ENCODE assay signal across 17 cellular contexts in genomic region chr17:39852239-39852638, GRCh38. TPM values are rescaled to one million over a fixed set of nuclear protein-coding genes. Genes with fewer than 3 reads are reported as not detected.
DNase-seq lines count a peak whose midpoint lies in the region; ATAC-seq and TF ChIP-seq lines count a peak whose summit lies in the region.
"Had no signal": no experiment of that assay in that cellular context is flagged by ENCODE, and none has a peak within 500 bp of the region (broad histone marks: within the 10 kb centered on the region; RNA-seq: fewer than 3 reads in every experiment).

No MANE protein-coding gene starts in this region.

- no peak overlapping the region for H3K4me2 ChIP-seq in MM.1S (ENCODE audit: low read depth, low read length)

- peak overlapping the region; percentile 18; the same call in 1 of the 2 replicates for H3K27ac ChIP-seq in MM.1S (ENCODE audit: low read length)
- H3K27ac ChIP-seq: HL-60 had no signal

- no peaks in the 10 kb centered on the region for H3K9me3 Mint-ChIP-seq in activated T-cell treated with anti-CD3 and anti-CD28 coated beads, Interleukin-2, amount 50 U/mL, for 24 hours
- no peaks in the 10 kb centered on the region for H3K9me3 Mint-ChIP-seq in activated T-helper 2 cell treated with anti-CD3 and anti-CD28 coated beads, Interferon-gamma antibody, Interleukin-2, Interleukin-4, amounts not matched to agents 10 μg/mL and 5 μg/mL and 100 μg/mL, durations not matched to agents 14 hours and 24 hours and 36 hours
- H3K9me3 Mint-ChIP-seq in stimulated activated memory B cell treated with anti-CD40 and anti-IgM and Interleukin-4, amounts not matched to agents 10 μg/mL and 1 μg/mL and 100 μg/mL, for 72 hours = no peaks in the 10 kb centered on the region

- H3K4me1 ChIP-seq in MM.1S (ENCODE audit: low read length) = peaks cover 39% of the 10 kb centered on the region

- peaks cover 60% of the 10 kb centered on the region for H3K4me1 Mint-ChIP-seq in activated T-cell treated with anti-CD3 and anti-CD28 coated beads, Interleukin-2, amount 50 U/mL, for 24 hours (ENCODE audit: low read depth)
- peaks cover 37% of the 10 kb centered on the region for H3K4me1 Mint-ChIP-seq in activated T-helper 2 cell treated with anti-CD3 and anti-CD28 coated beads, Interferon-gamma antibody, Interleukin-2, Interleukin-4, amounts not matched to agents 10 μg/mL and 5 μg/mL and 100 μg/mL, durations not matched to agents 14 hours and 24 hours and 36 hours (ENCODE audit: low read depth)
- peaks cover 73% of the 10 kb centered on the region for H3K4me1 Mint-ChIP-seq in stimulated activated memory B cell treated with anti-CD40 and anti-IgM and Interleukin-4, amounts not matched to agents 10 μg/mL and 1 μg/mL and 100 μg/mL, for 72 hours

- intact Hi-C loops in activated T-helper 2 cell treated with anti-CD3 and anti-CD28 coated beads, Interferon-gamma antibody, Interleukin-2, Interleukin-4, amounts not matched to agents 10 μg/mL and 5 μg/mL and 100 μg/mL, durations not matched to agents 14 hours and 24 hours and 36 hours (cut with micrococcal nuclease) = no loop called here

- H3K27me3 Mint-ChIP-seq in activated T-cell treated with anti-CD3 and anti-CD28 coated beads, Interleukin-2, amount 50 U/mL, for 24 hours = no peaks in the 10 kb centered on the region
- H3K27me3 Mint-ChIP-seq in activated T-helper 2 cell treated with anti-CD3 and anti-CD28 coated beads, Interferon-gamma antibody, Interleukin-2, Interleukin-4, amounts not matched to agents 10 μg/mL and 5 μg/mL and 100 μg/mL, durations not matched to agents 14 hours and 24 hours and 36 hours (ENCODE audit: low read depth) = no peaks in the 10 kb centered on the region
- H3K27me3 Mint-ChIP-seq in stimulated activated memory B cell treated with anti-CD40 and anti-IgM and Interleukin-4, amounts not matched to agents 10 μg/mL and 1 μg/mL and 100 μg/mL, for 72 hours = no peaks in the 10 kb centered on the region

- 0 out of 2 replicates have a peak, but pooled peaks cover 11% of the 10 kb centered on the region for H4K20me1 ChIP-seq in MM.1S (ENCODE audit: insufficient read depth, low read length)

- no peaks in the 10 kb centered on the region for H3K27me3 ChIP-seq in MM.1S (replicated peaks; ENCODE audit: insufficient read depth, low read length)

- peaks cover 88% of the 10 kb centered on the region for H3K79me2 ChIP-seq in MM.1S (ENCODE audit: low read length)

- no peak overlapping the region for H3K4me3 ChIP-seq in MM.1S (ENCODE audit: low read length)

- H3F3A ChIP-seq in MM.1S (ENCODE audit: insufficient read depth, low read length) = peaks cover 29% of the 10 kb centered on the region

- H3K9me3 ChIP-seq in MM.1S (replicated peaks; ENCODE audit: insufficient read depth, low read length) = no peaks in the 10 kb centered on the region

- peaks cover 5% of the 10 kb centered on the region; the same call in 1 of the 2 replicates for H3K36me3 ChIP-seq in MM.1S (replicated peaks; ENCODE audit: insufficient read depth, low read length)

- no peak for TF ChIP-seq CTCF in MM.1S (IDR thresholded peaks at IDR 0.05; ENCODE audit: low read length)

- peak; percentile 54 for ATAC-seq in stimulated activated memory B cell treated with anti-CD40 and anti-IgM and Interleukin-4, amounts not matched to agents 10 μg/mL and 1 μg/mL and 100 μg/mL, for 72 hours
- ATAC-seq in GM19328 (IDR thresholded peaks at IDR 0.05; ENCODE audit: unreplicated experiment) = no peak
- ATAC-seq in GM18907 (IDR thresholded peaks at IDR 0.05; ENCODE audit: unreplicated experiment) = no peak

- no peaks in the 10 kb centered on the region for H3K9me2 ChIP-seq in MM.1S (replicated peaks; ENCODE audit: insufficient read depth, low read length)

- H3K27ac Mint-ChIP-seq in activated T-cell treated with anti-CD3 and anti-CD28 coated beads, Interleukin-2, amount 50 U/mL, for 24 hours = peak overlapping the region; percentile 81
- H3K27ac Mint-ChIP-seq in activated T-helper 2 cell treated with anti-CD3 and anti-CD28 coated beads, Interferon-gamma antibody, Interleukin-2, Interleukin-4, amounts not matched to agents 10 μg/mL and 5 μg/mL and 100 μg/mL, durations not matched to agents 14 hours and 24 hours and 36 hours = peak overlapping the region; percentile 53
- H3K27ac Mint-ChIP-seq in stimulated activated memory B cell treated with anti-CD40 and anti-IgM and Interleukin-4, amounts not matched to agents 10 μg/mL and 1 μg/mL and 100 μg/mL, for 72 hours = peak overlapping the region; percentile 66

- no peak for DNase-seq in activated T-cell treated with anti-CD3 and anti-CD28 coated beads, Interleukin-2, amount 50 U/mL, for 24 hours
- DNase-seq in activated T-cell treated with anti-CD3 and anti-CD28 coated beads, Interleukin-2, amount 50 U/mL, for 1 hour = no peak
- no peak for DNase-seq in MM.1S
- DNase-seq in activated T-helper 2 cell treated with anti-CD3 and anti-CD28 coated beads, Interferon-gamma antibody, Interleukin-2, Interleukin-4, amounts not matched to agents 10 μg/mL and 5 μg/mL and 100 μg/mL, durations not matched to agents 14 hours and 24 hours and 36 hours (ENCODE audit: low spot score) = no peak
- DNase-seq in NCI-H1105 treated with DMSO at 0.1 percent for 48 hours (lab: John Stamatoyannopoulos, UW) = no peak
- DNase-seq: activated CD8-positive, alpha-beta memory T cell treated with anti-CD3 and anti-CD28 coated beads for 24 hours; NCI-H2029; NCI-H526 had no signal

- H2AFZ ChIP-seq in MM.1S (ENCODE audit: low read length) = no peak overlapping the region

- no peak overlapping the region for H3K9ac ChIP-seq in MM.1S (ENCODE audit: low read length)

- peak overlapping the region; percentile 1 for H3K4me3 Mint-ChIP-seq in activated T-cell treated with anti-CD3 and anti-CD28 coated beads, Interleukin-2, amount 50 U/mL, for 24 hours
- peak overlapping the region; percentile 37 for H3K4me3 Mint-ChIP-seq in activated T-helper 2 cell treated with anti-CD3 and anti-CD28 coated beads, Interferon-gamma antibody, Interleukin-2, Interleukin-4, amounts not matched to agents 10 μg/mL and 5 μg/mL and 100 μg/mL, durations not matched to agents 14 hours and 24 hours and 36 hours (ENCODE audit: low read depth)
- peak overlapping the region; percentile 4 for H3K4me3 Mint-ChIP-seq in stimulated activated memory B cell treated with anti-CD40 and anti-IgM and Interleukin-4, amounts not matched to agents 10 μg/mL and 1 μg/mL and 100 μg/mL, for 72 hours

- H3K36me3 Mint-ChIP-seq in activated T-cell treated with anti-CD3 and anti-CD28 coated beads, Interleukin-2, amount 50 U/mL, for 24 hours (ENCODE audit: low read depth) = peaks cover 63% of the 10 kb centered on the region
- H3K36me3 Mint-ChIP-seq in activated T-helper 2 cell treated with anti-CD3 and anti-CD28 coated beads, Interferon-gamma antibody, Interleukin-2, Interleukin-4, amounts not matched to agents 10 μg/mL and 5 μg/mL and 100 μg/mL, durations not matched to agents 14 hours and 24 hours and 36 hours (ENCODE audit: low read depth) = peaks cover 24% of the 10 kb centered on the region
- H3K36me3 Mint-ChIP-seq in stimulated activated memory B cell treated with anti-CD40 and anti-IgM and Interleukin-4, amounts not matched to agents 10 μg/mL and 1 μg/mL and 100 μg/mL, for 72 hours = peaks cover 42% of the 10 kb centered on the region

RNA-seq across cellular contexts. Expression of gene IKZF3, which starts 11.9 kb away (rescaled TPM):
- 18.3 and 20.3 TPM in 2 replicates for total RNA-seq in activated T-helper 2 cell treated with anti-CD3 and anti-CD28 coated beads, Interferon-gamma antibody, Interleukin-2, Interleukin-4, amounts not matched to agents 10 μg/mL and 5 μg/mL and 100 μg/mL, durations not matched to agents 14 hours and 24 hours and 36 hours
- total RNA-seq: LHCN-M2, osteocyte had no signal

RNA-seq across cellular contexts. Expression of gene ZPBP2, which starts 15.8 kb away (rescaled TPM):
- not detected in 2 replicates for total RNA-seq in activated T-helper 2 cell treated with anti-CD3 and anti-CD28 coated beads, Interferon-gamma antibody, Interleukin-2, Interleukin-4, amounts not matched to agents 10 μg/mL and 5 μg/mL and 100 μg/mL, durations not matched to agents 14 hours and 24 hours and 36 hours
- total RNA-seq: kidney epithelial cell; LHCN-M2; mononuclear cell; osteocyte; T-helper 2 cell treated with Interferon-gamma antibody and Interleukin-4, amounts not matched to agents 100 ng/mL and 5 ng/mL, for 36 hours had no signal
